Comparison of ENCODE assay signal across 9 cellular contexts in the genomic region with DNA sequence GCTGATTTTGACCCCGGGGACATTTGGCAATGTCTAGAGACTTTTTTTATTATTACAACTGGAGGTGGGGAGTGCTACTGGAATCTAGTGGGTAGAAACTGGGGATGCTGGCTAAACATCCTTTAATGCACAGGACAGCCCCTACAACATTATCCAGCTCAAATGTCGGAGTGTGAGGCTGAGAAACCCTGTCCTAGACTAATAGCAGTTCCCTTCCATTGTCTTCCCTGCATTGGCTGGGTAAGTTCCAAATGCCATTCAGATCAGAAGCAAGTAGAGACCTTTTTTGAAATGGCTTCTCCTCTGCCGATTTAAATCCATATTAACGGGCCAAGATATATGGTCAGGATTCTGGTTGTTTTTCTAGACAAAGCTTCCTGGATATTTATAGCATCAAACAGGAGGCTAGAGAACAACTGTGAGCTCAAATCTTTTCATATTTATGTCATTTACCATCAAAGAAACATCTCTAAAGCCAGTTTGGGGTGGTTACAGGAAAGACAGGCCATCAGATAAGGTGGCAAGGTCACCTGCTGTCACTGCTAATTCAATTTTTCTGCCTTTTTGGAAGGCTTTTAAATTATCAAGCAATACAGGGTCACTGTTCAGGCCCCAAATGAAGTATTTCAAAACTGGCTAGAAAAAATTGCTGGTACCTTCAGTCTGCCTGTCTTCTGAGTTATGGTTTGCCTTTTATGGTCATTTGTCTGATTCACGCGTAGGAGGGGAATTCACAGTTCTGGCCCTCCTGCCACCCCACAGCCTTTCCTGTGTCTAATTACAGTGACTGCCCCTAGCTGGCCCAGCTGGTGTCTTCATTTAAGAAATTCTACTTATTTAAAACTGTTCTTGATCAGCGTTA. TPM values are rescaled to one million over a fixed set of nuclear protein-coding genes. Genes with fewer than 3 reads are reported as not detected.
DNase-seq lines count a peak whose midpoint lies in the region; ATAC-seq, FAIRE-seq and TF ChIP-seq lines count a peak whose summit lies in the region.
"Had no signal": no experiment of that assay in that cellular context is flagged by ENCODE, and none has a peak within 500 bp of the region (broad histone marks: within the 10 kb centered on the region; RNA-seq: fewer than 3 reads in every experiment).

No MANE protein-coding gene starts in this region.

- FAIRE-seq in astrocyte (lab: Jason Lieb, UNC), result peak; percentile 84
- FAIRE-seq: A204.1 had no signal

- no peak overlapping the region for H2BK120ac ChIP-seq in mesendoderm (ENCODE audit: low read depth, low read length)

- intact Hi-C loops in tibial artery (cut with DNase I; ENCODE audit: low total_unique reads), result no loop called here
- intact Hi-C loops in lower leg skin (cut with DNase I; ENCODE audit: low total_unique reads), result no loop called here

- H3K4me1 ChIP-seq in astrocyte (ENCODE audit: insufficient read depth, low read length) (peaks cover 20% of the 10 kb centered on the region), mesendoderm (ENCODE audit: control insufficient read depth, low read depth, low read length) (peaks cover 2% of the 10 kb centered on the region), tibial artery (peaks cover 0 to 65% (median 28%) of the 10 kb centered on the region in 4 donors)

- peaks cover 25% of the 10 kb centered on the region for H3K36me3 ChIP-seq in astrocyte (ENCODE audit: insufficient read depth, low read length)
- H3K36me3 ChIP-seq in mesendoderm (ENCODE audit: control insufficient read depth, insufficient read depth, low read length), result peaks cover 28% of the 10 kb centered on the region
- H3K36me3 ChIP-seq in tibial artery, result peaks cover 12 to 53% (median 39%) of the 10 kb centered on the region in 3 donors

- H4K20me1 ChIP-seq in astrocyte (ENCODE audit: insufficient read depth, low read length), result no peaks in the 10 kb centered on the region

- H3K27ac ChIP-seq in astrocyte (ENCODE audit: low read depth, low read length) (peak overlapping the region; percentile 81), mesendoderm (ENCODE audit: low read depth, low read length) (peak overlapping the region; percentile 87), tibial artery (peak overlapping the region; percentile 80 to 86)

- peak; percentile 99 for ATAC-seq in HG02759 (IDR thresholded peaks at IDR 0.05; ENCODE audit: unreplicated experiment)

- H2BK15ac ChIP-seq in mesendoderm (replicated peaks; ENCODE audit: low read depth), result no peak overlapping the region

- no peak overlapping the region for H4K5ac ChIP-seq in mesendoderm (ENCODE audit: low read length)

- peak overlapping the region; percentile 23 for H2AFZ ChIP-seq in astrocyte (ENCODE audit: low read depth, low read length)

- H3K36me3 Mint-ChIP-seq in astrocyte (ENCODE audit: low read depth, unreplicated experiment), result peaks cover 20% of the 10 kb centered on the region

- H3K9me3 ChIP-seq in astrocyte (ENCODE audit: insufficient read depth, low read depth, low read length) (no peaks in the 10 kb centered on the region), tibial artery (no peaks in the 10 kb centered on the region)

- no peak overlapping the region for H4K8ac ChIP-seq in mesendoderm (ENCODE audit: low read depth, low read length)

- no peak overlapping the region for H3K23ac ChIP-seq in mesendoderm (ENCODE audit: low read length)

- DNase-seq in NCI-H2171 treated with DMSO at 0.1 percent for 48 hours (lab: John Stamatoyannopoulos, UW), result peak; percentile 38
- DNase-seq in NCI-H2171 (lab: John Stamatoyannopoulos, UW), result no peak
- DNase-seq in NOMO-1 treated with DMSO at 0.1 percent for 48 hours (lab: John Stamatoyannopoulos, UW; ENCODE audit: unreplicated experiment), result peak; percentile 89
- peak; percentile 83 for DNase-seq in astrocyte (ENCODE audit: low read depth)
- DNase-seq in mesendoderm, result peak; percentile 48
- DNase-seq in tibial artery, result peak in 1 of 2 donors; percentile 69
- DNase-seq in lower leg skin (ENCODE audit: low spot score in 2 of 2), result no peak

- no peaks in the 10 kb centered on the region for H3K27me3 ChIP-seq in astrocyte (ENCODE audit: insufficient read depth, low read length)
- H3K27me3 ChIP-seq in mesendoderm (ENCODE audit: insufficient read depth, low read length, poor library complexity), result no peaks in the 10 kb centered on the region
- no peaks in the 10 kb centered on the region for H3K27me3 ChIP-seq in tibial artery

- no peak overlapping the region for H2BK5ac ChIP-seq in mesendoderm (ENCODE audit: low read length)

- H2AK5ac ChIP-seq in mesendoderm (ENCODE audit: low read length), result no peak overlapping the region

- H3K18ac ChIP-seq in mesendoderm (ENCODE audit: low read length), result peak overlapping the region; percentile 72

- H3K9ac ChIP-seq in astrocyte (ENCODE audit: low read length), result peak overlapping the region; percentile 65
- no peak overlapping the region for H3K9ac ChIP-seq in mesendoderm (ENCODE audit: low read length)

- WGBS in mesendoderm (ENCODE audit: extremely low coverage, insufficient coverage, low lambda C conversion rate), result no CpG with 5 or more reads among the region's 7 CpGs
- 80 to 83% methylated on average over 7 of the region's 7 CpGs for WGBS in lower leg skin, 2 donors

- no peaks in the 10 kb centered on the region for H3K9me3 Mint-ChIP-seq in astrocyte (ENCODE audit: unreplicated experiment)

- peak overlapping the region; percentile 86 for H3K27ac Mint-ChIP-seq in astrocyte (ENCODE audit: unreplicated experiment)

- H3K56ac ChIP-seq in mesendoderm (ENCODE audit: low read length), result no peak overlapping the region

- H3K4me2 ChIP-seq in astrocyte (ENCODE audit: low read length) (peak overlapping the region; percentile 57), mesendoderm (ENCODE audit: low read length) (no peak overlapping the region)

- H3K79me2 ChIP-seq in astrocyte (ENCODE audit: insufficient read depth, low read length) (no peaks in the 10 kb centered on the region), mesendoderm (ENCODE audit: control insufficient read depth, insufficient read depth, low read length) (no peaks in the 10 kb centered on the region)

- no peaks in the 10 kb centered on the region for H3K27me3 Mint-ChIP-seq in astrocyte (ENCODE audit: low read depth, unreplicated experiment)

- TF ChIP-seq POLR2A in lower leg skin (IDR thresholded peaks at IDR 0.05), result no peak

- H3K4ac ChIP-seq in mesendoderm (ENCODE audit: low read depth, low read length), result no peak overlapping the region

- TF ChIP-seq CTCF in astrocyte (IDR thresholded peaks at IDR 0.05; ENCODE audit: insufficient read depth, low read depth, low read length) (no peak), tibial artery (IDR thresholded peaks at IDR 0.05) (no peak), lower leg skin (IDR thresholded peaks at IDR 0.05) (no peak)

- H3K79me1 ChIP-seq in mesendoderm (ENCODE audit: low read length), result no peaks in the 10 kb centered on the region

- peak overlapping the region; percentile 36 for H3K4me3 Mint-ChIP-seq in astrocyte (ENCODE audit: unreplicated experiment)

- no peak overlapping the region for H3K4me3 ChIP-seq in astrocyte (ENCODE audit: insufficient read depth, low read depth, low read length)
- no peak overlapping the region for H3K4me3 ChIP-seq in mesendoderm (ENCODE audit: low read length)
- H3K4me3 ChIP-seq in tibial artery, result no peak overlapping the region
- H3K4me3 ChIP-seq in lower leg skin (ENCODE audit: low read depth, poor library complexity, severe bottlenecking), result no peak overlapping the region

- H3K4me1 Mint-ChIP-seq in astrocyte (ENCODE audit: low read depth, unreplicated experiment), result peaks cover 39% of the 10 kb centered on the region

RNA-seq across cellular contexts. Expression of a gene that starts 20.1 kb away (rescaled TPM):
- 2.9 and 3.1 TPM in 2 replicates for total RNA-seq in astrocyte
- polyA plus RNA-seq in mesendoderm (2013, experiment 1 of 2), result 2.5 TPM
- 2.5 TPM for polyA plus RNA-seq in mesendoderm (2013, experiment 2 of 2)
- total RNA-seq in lower leg skin, result under 1 TPM in 3 of 4 donors, not detected in 1; 0.17 to 0.29 (median 0.21) TPM

RNA-seq across cellular contexts. Expression of a gene that starts 57.1 kb away (rescaled TPM):
- total RNA-seq in astrocyte (51.3 and 56.9 TPM in 2 replicates), lower leg skin (10 to 100 TPM; 26.3 to 28.7 (median 27.9) TPM)
- polyA plus RNA-seq in mesendoderm (2013, experiment 1 of 2), result 207 TPM
- polyA plus RNA-seq in mesendoderm (2013, experiment 2 of 2), result 208 TPM

RNA-seq across cellular contexts. Expression of a gene that starts 58.4 kb away (rescaled TPM):
- total RNA-seq in astrocyte (9.5 and 9.7 TPM in 2 replicates), lower leg skin (10 to 100 TPM in 2 of 4 donors, 1 to 10 TPM in 2; 7.8 to 15.1 (median 9.1) TPM)
- polyA plus RNA-seq in mesendoderm (2013, experiment 1 of 2), result 4.1 TPM
- polyA plus RNA-seq in mesendoderm (2013, experiment 2 of 2), result 3.8 TPM

RNA-seq across cellular contexts. Expression of a gene that starts 59.4 kb away (rescaled TPM):
- total RNA-seq in astrocyte (43.0 and 45.2 TPM in 2 replicates), lower leg skin (10 to 100 TPM; 35.2 to 50.4 (median 39.4) TPM)
- 26.0 TPM for polyA plus RNA-seq in mesendoderm (2013, experiment 1 of 2)
- 25.7 TPM for polyA plus RNA-seq in mesendoderm (2013, experiment 2 of 2)

Comparison
In these comparisons a context has a peak if more than half of its experiments do, and no peak if none do; other contexts are left out.
1. DNase-seq: peak in NCI-H2171 treated with DMSO at 0.1 percent for 48 hours (single experiment), NOMO-1 treated with DMSO at 0.1 percent for 48 hours (single experiment), astrocyte (single experiment) and mesendoderm (single experiment); none in NCI-H2171 (single experiment) and lower leg skin (0 of 2).
2. Peak in every context shown above with its lines, with median percentiles within 50 percentile points of each other: H3K27ac ChIP-seq.